1 cellular context compared by ENCODE assay signal in the genomic region with DNA sequence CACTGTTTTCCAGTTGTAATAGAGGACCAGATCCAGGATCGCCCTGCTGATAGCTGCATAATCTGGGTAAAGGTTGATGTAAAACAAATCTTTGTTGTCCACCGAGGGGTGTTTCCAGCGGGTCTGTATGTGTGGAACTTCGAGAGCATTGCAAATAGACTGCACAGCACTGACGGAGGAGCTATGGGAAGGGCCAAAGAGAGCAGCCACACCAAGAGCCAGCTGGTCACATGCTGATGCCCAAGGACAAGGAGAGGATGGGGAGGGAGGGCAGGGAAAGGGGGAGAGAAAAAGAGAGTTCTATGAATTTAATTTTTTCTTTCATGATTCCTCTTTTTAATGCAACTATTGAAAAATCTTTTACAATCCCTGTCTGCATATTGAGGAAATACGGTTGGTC.
TF ChIP-seq lines count a peak whose summit lies in the region.

No MANE protein-coding gene starts in this region.

TF ChIP-seq in K562, 482 proteins besides CTCF, POLR2A, EP300 and RAD21 (continued from another document):
- TF ChIP-seq, protein P1, sequence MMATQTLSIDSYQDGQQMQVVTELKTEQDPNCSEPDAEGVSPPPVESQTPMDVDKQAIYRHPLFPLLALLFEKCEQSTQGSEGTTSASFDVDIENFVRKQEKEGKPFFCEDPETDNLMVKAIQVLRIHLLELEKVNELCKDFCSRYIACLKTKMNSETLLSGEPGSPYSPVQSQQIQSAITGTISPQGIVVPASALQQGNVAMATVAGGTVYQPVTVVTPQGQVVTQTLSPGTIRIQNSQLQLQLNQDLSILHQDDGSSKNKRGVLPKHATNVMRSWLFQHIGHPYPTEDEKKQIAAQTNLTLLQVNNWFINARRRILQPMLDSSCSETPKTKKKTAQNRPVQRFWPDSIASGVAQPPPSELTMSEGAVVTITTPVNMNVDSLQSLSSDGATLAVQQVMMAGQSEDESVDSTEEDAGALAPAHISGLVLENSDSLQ (IDR thresholded peaks at IDR 0.05), result no peak
- TF ChIP-seq ETV6 (IDR thresholded peaks at IDR 0.05; ENCODE audit: borderline replicate concordance in 1 of 2, low read depth in 2 of 2, low read length in 1 of 2) (no peak), ETV6 (CRISPR knock-in tag; IDR thresholded peaks at IDR 0.05; ENCODE audit: borderline replicate concordance) (no peak), ELF2 (CRISPR knock-in tag; IDR thresholded peaks at IDR 0.05) (no peak), PHB (CRISPR knock-in tag; IDR thresholded peaks at IDR 0.05) (no peak), MAFK (IDR thresholded peaks at IDR 0.05; ENCODE audit: low read length) (no peak), ZNF507 (tag; conservative IDR thresholded peaks at IDR 0.05) (no peak), ZNF143 (CRISPR knock-in tag; IDR thresholded peaks at IDR 0.05) (no peak), ZNF668 (CRISPR knock-in tag; IDR thresholded peaks at IDR 0.05) (no peak), GABPB2 (CRISPR knock-in tag; conservative IDR thresholded peaks at IDR 0.05) (no peak), PHF8 (IDR thresholded peaks at IDR 0.05; ENCODE audit: borderline replicate concordance, low read length) (no peak), POLR2H (tag; IDR thresholded peaks at IDR 0.05; ENCODE audit: low read depth) (no peak), ZNF146 (CRISPR knock-in tag; IDR thresholded peaks at IDR 0.05; ENCODE audit: unreplicated experiment) (no peak)
